ENCODE assay signal across 1 cellular context in genomic region chr19:41415154-41415571, GRCh38.
TF ChIP-seq lines count a peak whose summit lies in the region.

No MANE protein-coding gene starts in this region.

TF ChIP-seq in H1, 55 proteins besides CTCF, POLR2A, EP300 and RAD21:
- no peak for TF ChIP-seq CBX5 (IDR thresholded peaks at IDR 0.05; ENCODE audit: low read depth, low read length)
- no peak for TF ChIP-seq EZH2 (IDR thresholded peaks at IDR 0.05; ENCODE audit: low read depth, low read length, severe bottlenecking)
- no peak for TF ChIP-seq SUZ12 (IDR thresholded peaks at IDR 0.05; ENCODE audit: low read length)
- TF ChIP-seq JUN (IDR thresholded peaks at IDR 0.05; ENCODE audit: low read depth, low read length) = no peak
- no peak for TF ChIP-seq FOSL1 (IDR thresholded peaks at IDR 0.05; ENCODE audit: insufficient read depth, low read depth, low read length)
- TF ChIP-seq TAF1 (IDR thresholded peaks at IDR 0.05; ENCODE audit: low read depth, low read length) = no peak
- TF ChIP-seq CREB1 (IDR thresholded peaks at IDR 0.05) = no peak
- TF ChIP-seq YY1 (IDR thresholded peaks at IDR 0.05; ENCODE audit: low read depth, low read length) = no peak
- no peak for TF ChIP-seq E2F6 (IDR thresholded peaks at IDR 0.05)
- TF ChIP-seq CHD1 (IDR thresholded peaks at IDR 0.05; ENCODE audit: low read depth, low read length) = no peak
- no peak for TF ChIP-seq POU5F1 (IDR thresholded peaks at IDR 0.05; ENCODE audit: low read depth, low read length)
- no peak for TF ChIP-seq CEBPB (IDR thresholded peaks at IDR 0.05; ENCODE audit: low read depth, low read length)
- no peak for TF ChIP-seq BACH1 (IDR thresholded peaks at IDR 0.05; ENCODE audit: low read length)
- TF ChIP-seq SIX5 (IDR thresholded peaks at IDR 0.05; ENCODE audit: low read depth, low read length) = no peak
- no peak for TF ChIP-seq CBX8 (IDR thresholded peaks at IDR 0.05; ENCODE audit: borderline replicate concordance, low read depth, low read length)
- no peak for TF ChIP-seq ASH2L (IDR thresholded peaks at IDR 0.05; ENCODE audit: low read length)
- no peak for TF ChIP-seq HDAC6 (IDR thresholded peaks at IDR 0.05; ENCODE audit: low read depth, low read length)
- no peak for TF ChIP-seq NANOG (IDR thresholded peaks at IDR 0.05; ENCODE audit: insufficient read depth, low read depth, low read length, poor library complexity, severe bottlenecking)
- TF ChIP-seq, protein P1, sequence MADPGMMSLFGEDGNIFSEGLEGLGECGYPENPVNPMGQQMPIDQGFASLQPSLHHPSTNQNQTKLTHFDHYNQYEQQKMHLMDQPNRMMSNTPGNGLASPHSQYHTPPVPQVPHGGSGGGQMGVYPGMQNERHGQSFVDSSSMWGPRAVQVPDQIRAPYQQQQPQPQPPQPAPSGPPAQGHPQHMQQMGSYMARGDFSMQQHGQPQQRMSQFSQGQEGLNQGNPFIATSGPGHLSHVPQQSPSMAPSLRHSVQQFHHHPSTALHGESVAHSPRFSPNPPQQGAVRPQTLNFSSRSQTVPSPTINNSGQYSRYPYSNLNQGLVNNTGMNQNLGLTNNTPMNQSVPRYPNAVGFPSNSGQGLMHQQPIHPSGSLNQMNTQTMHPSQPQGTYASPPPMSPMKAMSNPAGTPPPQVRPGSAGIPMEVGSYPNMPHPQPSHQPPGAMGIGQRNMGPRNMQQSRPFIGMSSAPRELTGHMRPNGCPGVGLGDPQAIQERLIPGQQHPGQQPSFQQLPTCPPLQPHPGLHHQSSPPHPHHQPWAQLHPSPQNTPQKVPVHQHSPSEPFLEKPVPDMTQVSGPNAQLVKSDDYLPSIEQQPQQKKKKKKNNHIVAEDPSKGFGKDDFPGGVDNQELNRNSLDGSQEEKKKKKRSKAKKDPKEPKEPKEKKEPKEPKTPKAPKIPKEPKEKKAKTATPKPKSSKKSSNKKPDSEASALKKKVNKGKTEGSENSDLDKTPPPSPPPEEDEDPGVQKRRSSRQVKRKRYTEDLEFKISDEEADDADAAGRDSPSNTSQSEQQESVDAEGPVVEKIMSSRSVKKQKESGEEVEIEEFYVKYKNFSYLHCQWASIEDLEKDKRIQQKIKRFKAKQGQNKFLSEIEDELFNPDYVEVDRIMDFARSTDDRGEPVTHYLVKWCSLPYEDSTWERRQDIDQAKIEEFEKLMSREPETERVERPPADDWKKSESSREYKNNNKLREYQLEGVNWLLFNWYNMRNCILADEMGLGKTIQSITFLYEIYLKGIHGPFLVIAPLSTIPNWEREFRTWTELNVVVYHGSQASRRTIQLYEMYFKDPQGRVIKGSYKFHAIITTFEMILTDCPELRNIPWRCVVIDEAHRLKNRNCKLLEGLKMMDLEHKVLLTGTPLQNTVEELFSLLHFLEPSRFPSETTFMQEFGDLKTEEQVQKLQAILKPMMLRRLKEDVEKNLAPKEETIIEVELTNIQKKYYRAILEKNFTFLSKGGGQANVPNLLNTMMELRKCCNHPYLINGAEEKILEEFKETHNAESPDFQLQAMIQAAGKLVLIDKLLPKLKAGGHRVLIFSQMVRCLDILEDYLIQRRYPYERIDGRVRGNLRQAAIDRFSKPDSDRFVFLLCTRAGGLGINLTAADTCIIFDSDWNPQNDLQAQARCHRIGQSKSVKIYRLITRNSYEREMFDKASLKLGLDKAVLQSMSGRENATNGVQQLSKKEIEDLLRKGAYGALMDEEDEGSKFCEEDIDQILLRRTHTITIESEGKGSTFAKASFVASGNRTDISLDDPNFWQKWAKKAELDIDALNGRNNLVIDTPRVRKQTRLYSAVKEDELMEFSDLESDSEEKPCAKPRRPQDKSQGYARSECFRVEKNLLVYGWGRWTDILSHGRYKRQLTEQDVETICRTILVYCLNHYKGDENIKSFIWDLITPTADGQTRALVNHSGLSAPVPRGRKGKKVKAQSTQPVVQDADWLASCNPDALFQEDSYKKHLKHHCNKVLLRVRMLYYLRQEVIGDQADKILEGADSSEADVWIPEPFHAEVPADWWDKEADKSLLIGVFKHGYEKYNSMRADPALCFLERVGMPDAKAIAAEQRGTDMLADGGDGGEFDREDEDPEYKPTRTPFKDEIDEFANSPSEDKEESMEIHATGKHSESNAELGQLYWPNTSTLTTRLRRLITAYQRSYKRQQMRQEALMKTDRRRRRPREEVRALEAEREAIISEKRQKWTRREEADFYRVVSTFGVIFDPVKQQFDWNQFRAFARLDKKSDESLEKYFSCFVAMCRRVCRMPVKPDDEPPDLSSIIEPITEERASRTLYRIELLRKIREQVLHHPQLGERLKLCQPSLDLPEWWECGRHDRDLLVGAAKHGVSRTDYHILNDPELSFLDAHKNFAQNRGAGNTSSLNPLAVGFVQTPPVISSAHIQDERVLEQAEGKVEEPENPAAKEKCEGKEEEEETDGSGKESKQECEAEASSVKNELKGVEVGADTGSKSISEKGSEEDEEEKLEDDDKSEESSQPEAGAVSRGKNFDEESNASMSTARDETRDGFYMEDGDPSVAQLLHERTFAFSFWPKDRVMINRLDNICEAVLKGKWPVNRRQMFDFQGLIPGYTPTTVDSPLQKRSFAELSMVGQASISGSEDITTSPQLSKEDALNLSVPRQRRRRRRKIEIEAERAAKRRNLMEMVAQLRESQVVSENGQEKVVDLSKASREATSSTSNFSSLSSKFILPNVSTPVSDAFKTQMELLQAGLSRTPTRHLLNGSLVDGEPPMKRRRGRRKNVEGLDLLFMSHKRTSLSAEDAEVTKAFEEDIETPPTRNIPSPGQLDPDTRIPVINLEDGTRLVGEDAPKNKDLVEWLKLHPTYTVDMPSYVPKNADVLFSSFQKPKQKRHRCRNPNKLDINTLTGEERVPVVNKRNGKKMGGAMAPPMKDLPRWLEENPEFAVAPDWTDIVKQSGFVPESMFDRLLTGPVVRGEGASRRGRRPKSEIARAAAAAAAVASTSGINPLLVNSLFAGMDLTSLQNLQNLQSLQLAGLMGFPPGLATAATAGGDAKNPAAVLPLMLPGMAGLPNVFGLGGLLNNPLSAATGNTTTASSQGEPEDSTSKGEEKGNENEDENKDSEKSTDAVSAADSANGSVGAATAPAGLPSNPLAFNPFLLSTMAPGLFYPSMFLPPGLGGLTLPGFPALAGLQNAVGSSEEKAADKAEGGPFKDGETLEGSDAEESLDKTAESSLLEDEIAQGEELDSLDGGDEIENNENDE (IDR thresholded peaks at IDR 0.05; ENCODE audit: insufficient replicate concordance, low read length) = no peak
- no peak for TF ChIP-seq TBP (IDR thresholded peaks at IDR 0.05; ENCODE audit: low read depth, low read length)
